In the genomic region with DNA sequence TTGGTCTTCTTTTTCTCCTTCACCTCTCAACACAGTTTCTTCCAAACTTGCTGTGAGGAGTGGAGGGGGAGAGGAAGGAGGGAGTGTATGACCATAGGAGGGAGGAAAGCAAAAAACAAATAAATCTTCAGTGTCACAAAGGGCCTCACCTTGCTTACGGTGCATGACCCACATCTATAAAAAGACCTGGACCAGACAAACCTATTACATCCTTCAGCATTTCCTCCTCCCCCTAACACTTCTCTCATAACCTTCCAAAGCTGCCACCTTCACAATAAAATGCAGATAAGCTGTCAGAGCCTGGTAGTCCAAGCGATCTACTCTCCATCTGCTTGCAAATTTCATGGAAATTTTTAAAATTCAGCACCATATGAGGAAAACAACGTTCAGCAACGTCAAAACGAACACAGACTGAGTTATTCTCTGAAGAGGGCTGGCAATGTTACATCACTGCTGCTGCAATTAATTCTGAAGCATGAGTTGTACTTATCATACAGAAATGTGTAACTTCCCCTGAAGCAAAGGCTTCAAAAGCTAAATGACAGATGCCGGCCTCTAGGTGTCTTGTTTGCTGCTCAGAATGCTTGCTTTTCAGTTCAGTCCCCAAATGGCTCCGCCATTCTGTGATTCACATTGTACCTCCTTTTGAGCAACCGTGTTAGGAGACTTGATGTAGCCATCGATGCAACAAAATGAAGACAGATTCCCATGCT, we compare ENCODE assay signal across 13 cellular contexts.
DNase-seq lines count a peak whose midpoint lies in the region; ATAC-seq, FAIRE-seq and TF ChIP-seq lines count a peak whose summit lies in the region.
"Had no signal": no experiment of that assay in that cellular context is flagged by ENCODE, and none has a peak within 500 bp of the region (broad histone marks: within the 10 kb centered on the region; RNA-seq: fewer than 3 reads in every experiment).

No MANE protein-coding gene starts in this region.

- WGBS in sigmoid colon, 2 donors = 48 to 63% methylated on average over 9 of the region's 9 CpGs

- no peaks in the 10 kb centered on the region for H3K9me3 ChIP-seq in sigmoid colon
- H3K9me3 ChIP-seq: esophagus squamous epithelium had no signal

- no peak for DNase-seq in Right ventricle myocardium inferior (ENCODE audit: missing footprints)
- no peak for DNase-seq in cardiac septum (ENCODE audit: low spot score)
- DNase-seq in NCI-H69 (lab: John Stamatoyannopoulos, UW) = peak; percentile 75
- DNase-seq in epithelial cell of esophagus (ENCODE audit: low read depth) = peak; percentile 56
- DNase-seq in sigmoid colon = no peak
- DNase-seq in GM12891 (ENCODE audit: insufficient read length, low spot score) = no peak
- DNase-seq: amygdala; esophagus squamous epithelium; stimulated activated CD4-positive, alpha-beta T cell treated with anti-CD3 and anti-CD28 coated beads, Interleukin-12 subunit alpha, Interleukin-12 subunit beta, amount 100 ng/mL, for 4 hours had no signal

- H3K4me1 ChIP-seq in sigmoid colon = no peaks in the 10 kb centered on the region

- TF ChIP-seq CTCF in epithelial cell of esophagus (IDR thresholded peaks at IDR 0.05; ENCODE audit: insufficient read depth, low read depth, low read length, missing control alignments) (peak; percentile 16), sigmoid colon (IDR thresholded peaks at IDR 0.05) (no peak)

- FAIRE-seq in GM12891 (lab: Jason Lieb, UNC) = no peak
- FAIRE-seq: D721Med had no signal

- H3K27ac ChIP-seq in temporal lobe (ENCODE audit: low read depth, low read length) (peak overlapping the region; percentile 48), sigmoid colon (no peak overlapping the region)
- H3K27ac ChIP-seq: coronary artery, esophagus squamous epithelium had no signal

- intact Hi-C loops in Right ventricle myocardium inferior (cut with DNase I) = no loop called here
- intact Hi-C loops in cardiac septum (cut with DNase I) = no loop called here
- intact Hi-C loops in sigmoid colon (cut with DNase I) = no loop called here

- peak; percentile 32 for ATAC-seq in Right ventricle myocardium inferior
- no peak for ATAC-seq in HG03045 (IDR thresholded peaks at IDR 0.05; ENCODE audit: unreplicated experiment)

- no peak for TF ChIP-seq EP300 in sigmoid colon (IDR thresholded peaks at IDR 0.05)

- TF ChIP-seq POLR2A in sigmoid colon (IDR thresholded peaks at IDR 0.05) = no peak
- TF ChIP-seq POLR2A in GM12891 (IDR thresholded peaks at IDR 0.05; ENCODE audit: low read depth, low read length) = no peak

- no peaks in the 10 kb centered on the region for H3K27me3 ChIP-seq in sigmoid colon
- H3K27me3 ChIP-seq: esophagus squamous epithelium had no signal

- no peaks in the 10 kb centered on the region for H3K36me3 ChIP-seq in sigmoid colon
- H3K36me3 ChIP-seq: esophagus squamous epithelium had no signal

- H3K4me3 ChIP-seq in epithelial cell of esophagus (ENCODE audit: low read length) (no peak overlapping the region), sigmoid colon (no peak overlapping the region)
- H3K4me3 ChIP-seq: coronary artery, esophagus squamous epithelium had no signal

TF ChIP-seq in GM12891, 5 proteins besides CTCF, POLR2A, EP300 and RAD21:
- TF ChIP-seq TAF1 (IDR thresholded peaks at IDR 0.05; ENCODE audit: low read depth, low read length) = no peak
- TF ChIP-seq SPI1 (IDR thresholded peaks at IDR 0.05; ENCODE audit: low read depth, low read length) = no peak
- TF ChIP-seq PAX5 (IDR thresholded peaks at IDR 0.05; ENCODE audit: insufficient read depth, low read length, severe bottlenecking) = no peak
- TF ChIP-seq POU2F2 (IDR thresholded peaks at IDR 0.05; ENCODE audit: low read depth, low read length) = no peak
- TF ChIP-seq POLR2AphosphoS5 (IDR thresholded peaks at IDR 0.05; ENCODE audit: low read depth, low read length) = no peak

Comparison
In these comparisons a context has a peak if more than half of its experiments do, and no peak if none do; other contexts are left out.
1. DNase-seq: peak in NCI-H69 (single experiment) and epithelial cell of esophagus (single experiment); none in Right ventricle myocardium inferior (single experiment), cardiac septum (single experiment), sigmoid colon (single experiment) and GM12891 (single experiment).